In the genomic region with DNA sequence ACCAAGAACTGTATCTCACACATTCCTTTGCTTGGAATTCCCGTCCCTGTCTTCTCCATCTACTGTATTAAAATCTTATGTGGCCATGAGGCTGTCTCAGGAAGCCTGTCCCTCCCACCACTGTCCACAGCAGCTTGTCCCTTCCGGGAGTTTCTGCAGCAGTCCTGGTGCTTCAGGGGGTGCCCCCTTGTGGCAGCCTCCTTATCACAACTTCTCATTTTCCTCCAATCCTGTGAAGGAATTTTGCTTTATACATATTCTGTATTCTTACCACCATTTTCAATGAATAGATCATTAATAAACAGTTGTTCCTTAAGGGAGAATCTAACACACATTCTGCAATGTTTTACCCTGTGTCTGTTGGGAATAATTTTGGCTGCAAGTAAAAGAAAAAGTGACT, we compare ENCODE assay signal across 9 cellular contexts.
DNase-seq lines count a peak whose midpoint lies in the region; ATAC-seq and TF ChIP-seq lines count a peak whose summit lies in the region.
"Had no signal": no experiment of that assay in that cellular context is flagged by ENCODE, and none has a peak within 500 bp of the region (broad histone marks: within the 10 kb centered on the region; RNA-seq: fewer than 3 reads in every experiment).

No MANE protein-coding gene starts in this region.

- H3K36me3 ChIP-seq in BJ (ENCODE audit: control insufficient read depth, insufficient read depth, low read length) = no peaks in the 10 kb centered on the region
- H3K36me3 ChIP-seq in PC-9 (ENCODE audit: low read depth) = no peaks in the 10 kb centered on the region

- H3K27me3 ChIP-seq in BJ (ENCODE audit: control insufficient read depth, insufficient read depth, low read length) (no peaks in the 10 kb centered on the region), PC-9 (ENCODE audit: insufficient read depth, low read depth) (no peaks in the 10 kb centered on the region)

- TF ChIP-seq CTCF in BJ (IDR thresholded peaks at IDR 0.05; ENCODE audit: insufficient read depth, low read depth, low read length) (peak; percentile 31), GM13976 (IDR thresholded peaks at IDR 0.05; ENCODE audit: borderline replicate concordance, control extremely low read depth, extremely low read depth, insufficient read depth, missing control alignments) (peak; percentile 14), PC-9 (conservative IDR thresholded peaks at IDR 0.05) (peak; percentile 56; the same call in 1 of the 2 replicates), glutamatergic neuron (IDR thresholded peaks at IDR 0.05; ENCODE audit: partially characterized antibody, unreplicated experiment) (peak; percentile 30)

- intact Hi-C loops in PC-9 (cut with micrococcal nuclease; ENCODE audit: unreplicated experiment) = no loop called here

- H3F3A ChIP-seq in PC-9 (ENCODE audit: insufficient read depth, low read depth) = no peaks in the 10 kb centered on the region

- H3K4me2 ChIP-seq in PC-9 = no peak overlapping the region

- no peaks in the 10 kb centered on the region for H3K36me3 Mint-ChIP-seq in glutamatergic neuron (ENCODE audit: unreplicated experiment)

- BruUV-seq in PC-9 (replicated peaks; lab: Mats Ljungman, UMichigan) = no TSS peak

- no peaks in the 10 kb centered on the region for H3K9me3 ChIP-seq in PC-9 (ENCODE audit: insufficient read depth, low read depth)

- ATAC-seq in GM21381 (IDR thresholded peaks at IDR 0.05; ENCODE audit: unreplicated experiment) (no peak), HG02938 (IDR thresholded peaks at IDR 0.05; ENCODE audit: unreplicated experiment) (no peak), HG03378 (IDR thresholded peaks at IDR 0.05; ENCODE audit: unreplicated experiment) (no peak)

- H3K79me2 ChIP-seq in PC-9 (ENCODE audit: low read depth) = no peaks in the 10 kb centered on the region

- no peak overlapping the region for H3K27ac Mint-ChIP-seq in glutamatergic neuron (ENCODE audit: unreplicated experiment)
- H3K27ac Mint-ChIP-seq: T-helper 1 cell treated with Interleukin-12 subunit alpha and Interleukin-12 subunit beta and Interleukin-4 antibody, amounts not matched to agents 30 μg/mL and 1 μg/mL, for 36 hours had no signal

- CTCF ChIA-PET in BJ (lab: Yijun Ruan, JAX) = no interaction called here
- CTCF ChIA-PET in PC-9 (lab: Charles Lee) = no interaction called here

- DNase-seq in BJ (ENCODE audit: low read depth) (no peak), GM13976 (ENCODE audit: low spot score) (peak; percentile 11), PC-9 (peak in 1 of 2 experiments; percentile 2), glutamatergic neuron (peak; percentile 43), OCI-M2 (lab: John Stamatoyannopoulos, UW; ENCODE audit: unreplicated experiment) (no peak)

- H3K9me2 ChIP-seq in PC-9 (ENCODE audit: insufficient read depth) = no peaks in the 10 kb centered on the region; the same call in 1 of the 2 replicates

- no peak overlapping the region for H3K4me3 Mint-ChIP-seq in glutamatergic neuron (ENCODE audit: unreplicated experiment)
- H3K4me3 Mint-ChIP-seq: T-helper 1 cell treated with Interleukin-12 subunit alpha and Interleukin-12 subunit beta and Interleukin-4 antibody, amounts not matched to agents 30 μg/mL and 1 μg/mL, for 36 hours had no signal

- no peaks in the 10 kb centered on the region for H4K20me1 ChIP-seq in PC-9 (ENCODE audit: insufficient read depth)

- H2AFZ ChIP-seq in PC-9 = no peak overlapping the region

- H3K27me3 Mint-ChIP-seq in glutamatergic neuron (ENCODE audit: unreplicated experiment) = no peaks in the 10 kb centered on the region

- H3K4me1 Mint-ChIP-seq in glutamatergic neuron (ENCODE audit: low read depth, unreplicated experiment) = no peaks in the 10 kb centered on the region

- POLR2A ChIA-PET in BJ (lab: Charles Lee) (no interaction called here), PC-9 (lab: Charles Lee; ENCODE audit: unreplicated experiment) (no interaction called here)

- H3K27ac ChIP-seq in PC-9 = no peak overlapping the region

- no peaks in the 10 kb centered on the region for H3K4me1 ChIP-seq in PC-9 (replicated peaks; ENCODE audit: insufficient read depth)

- no peaks in the 10 kb centered on the region for H3K9me3 Mint-ChIP-seq in glutamatergic neuron (ENCODE audit: unreplicated experiment)
- H3K9me3 Mint-ChIP-seq: T-helper 1 cell treated with Interleukin-12 subunit alpha and Interleukin-12 subunit beta and Interleukin-4 antibody, amounts not matched to agents 30 μg/mL and 1 μg/mL, for 36 hours had no signal

- in situ Hi-C loops in GM13976 (cut with MboI; ENCODE audit: low sequenced_read_pairs, unreplicated experiment) = no loop called here

- H3K4me3 ChIP-seq in BJ (ENCODE audit: low read depth, low read length) = no peak overlapping the region
- H3K4me3 ChIP-seq in PC-9 = no peak overlapping the region

Comparison
In these comparisons a context has a peak if more than half of its experiments do, and no peak if none do; other contexts are left out.
1. DNase-seq: peak in GM13976 (single experiment) and glutamatergic neuron (single experiment); none in BJ (single experiment) and OCI-M2 (single experiment).
2. Peak in every context shown above with its lines, with median percentiles within 50 percentile points of each other: CTCF ChIP-seq.